ENCODE assay signal across 1 cellular context in genomic region chrX:140274761-140275525, GRCh38.
TF ChIP-seq lines count a peak whose summit lies in the region.

No MANE protein-coding gene starts in this region.

TF ChIP-seq in WTC11, 78 proteins besides CTCF, POLR2A, EP300 and RAD21 (continued from another document):
- TF ChIP-seq ZNF281 (CRISPR knock-in tag; IDR thresholded peaks at IDR 0.05) (no peak), NR1H2 (CRISPR knock-in tag; IDR thresholded peaks at IDR 0.05) (no peak)
- TF ChIP-seq, protein P1, sequence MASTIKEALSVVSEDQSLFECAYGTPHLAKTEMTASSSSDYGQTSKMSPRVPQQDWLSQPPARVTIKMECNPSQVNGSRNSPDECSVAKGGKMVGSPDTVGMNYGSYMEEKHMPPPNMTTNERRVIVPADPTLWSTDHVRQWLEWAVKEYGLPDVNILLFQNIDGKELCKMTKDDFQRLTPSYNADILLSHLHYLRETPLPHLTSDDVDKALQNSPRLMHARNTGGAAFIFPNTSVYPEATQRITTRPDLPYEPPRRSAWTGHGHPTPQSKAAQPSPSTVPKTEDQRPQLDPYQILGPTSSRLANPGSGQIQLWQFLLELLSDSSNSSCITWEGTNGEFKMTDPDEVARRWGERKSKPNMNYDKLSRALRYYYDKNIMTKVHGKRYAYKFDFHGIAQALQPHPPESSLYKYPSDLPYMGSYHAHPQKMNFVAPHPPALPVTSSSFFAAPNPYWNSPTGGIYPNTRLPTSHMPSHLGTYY (CRISPR knock-in tag; IDR thresholded peaks at IDR 0.05) = no peak
- TF ChIP-seq, protein P2, sequence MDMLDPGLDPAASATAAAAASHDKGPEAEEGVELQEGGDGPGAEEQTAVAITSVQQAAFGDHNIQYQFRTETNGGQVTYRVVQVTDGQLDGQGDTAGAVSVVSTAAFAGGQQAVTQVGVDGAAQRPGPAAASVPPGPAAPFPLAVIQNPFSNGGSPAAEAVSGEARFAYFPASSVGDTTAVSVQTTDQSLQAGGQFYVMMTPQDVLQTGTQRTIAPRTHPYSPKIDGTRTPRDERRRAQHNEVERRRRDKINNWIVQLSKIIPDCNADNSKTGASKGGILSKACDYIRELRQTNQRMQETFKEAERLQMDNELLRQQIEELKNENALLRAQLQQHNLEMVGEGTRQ (CRISPR knock-in tag; IDR thresholded peaks at IDR 0.05) = no peak
